Comparison of ENCODE assay signal across 1 cellular context in genomic region chr4:152209772-152210493, GRCh38.
TF ChIP-seq lines count a peak whose summit lies in the region.

No MANE protein-coding gene starts in this region.

TF ChIP-seq in SK-N-SH treated with all-trans-retinoic acid at 6 μM for 48 hours, 23 proteins besides CTCF, POLR2A, EP300 and RAD21 (continued from another document):
- no peak for TF ChIP-seq OSR1 (CRISPR knock-in tag; IDR thresholded peaks at IDR 0.05)
TF ChIP-seq in SK-N-SH treated with all-trans-retinoic acid at 6 μM for 48 hours: peak in this region for 11.
